9 cellular contexts compared by ENCODE assay signal in the genomic region with DNA sequence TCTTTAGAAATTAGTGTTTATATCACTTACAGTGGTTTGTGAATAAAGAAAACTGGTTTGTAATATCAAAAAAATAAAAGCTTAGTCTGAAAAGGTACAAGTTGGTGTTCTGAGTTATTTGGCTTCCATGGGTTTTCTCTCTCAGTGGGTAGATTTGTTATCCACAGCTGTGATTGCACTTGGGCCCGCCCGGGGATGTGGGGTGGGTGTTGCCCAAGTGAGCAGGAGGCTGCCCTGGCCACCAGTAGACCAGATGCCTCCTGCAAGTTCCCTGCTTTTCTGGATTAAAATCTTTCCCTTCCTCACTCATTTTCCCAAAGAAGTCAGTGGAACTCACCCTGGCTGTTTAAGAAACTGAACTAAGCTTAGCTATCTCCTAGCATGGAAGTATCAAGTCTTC.
"Had no signal": no experiment of that assay in that cellular context is flagged by ENCODE, and none has a peak within 500 bp of the region (broad histone marks: within the 10 kb centered on the region; RNA-seq: fewer than 3 reads in every experiment).

No MANE protein-coding gene starts in this region.

- ATAC-seq: GM23338, HCT116 had no signal

- H3K27ac ChIP-seq: GM23248 had no signal

- DNase-seq: GM23248, GOT3, H7, H9, HCEC 1CT, HFFc6 had no signal

- H3K4me1 ChIP-seq: HAP-1 had no signal

- H3K9me3 ChIP-seq: HAP-1 had no signal

- H3K36me3 ChIP-seq: HAP-1 had no signal

- H3K4me3 ChIP-seq: GM23248, GM23338, HAP-1 had no signal
